Comparison of ENCODE assay signal across 2 cellular contexts in the genomic region with DNA sequence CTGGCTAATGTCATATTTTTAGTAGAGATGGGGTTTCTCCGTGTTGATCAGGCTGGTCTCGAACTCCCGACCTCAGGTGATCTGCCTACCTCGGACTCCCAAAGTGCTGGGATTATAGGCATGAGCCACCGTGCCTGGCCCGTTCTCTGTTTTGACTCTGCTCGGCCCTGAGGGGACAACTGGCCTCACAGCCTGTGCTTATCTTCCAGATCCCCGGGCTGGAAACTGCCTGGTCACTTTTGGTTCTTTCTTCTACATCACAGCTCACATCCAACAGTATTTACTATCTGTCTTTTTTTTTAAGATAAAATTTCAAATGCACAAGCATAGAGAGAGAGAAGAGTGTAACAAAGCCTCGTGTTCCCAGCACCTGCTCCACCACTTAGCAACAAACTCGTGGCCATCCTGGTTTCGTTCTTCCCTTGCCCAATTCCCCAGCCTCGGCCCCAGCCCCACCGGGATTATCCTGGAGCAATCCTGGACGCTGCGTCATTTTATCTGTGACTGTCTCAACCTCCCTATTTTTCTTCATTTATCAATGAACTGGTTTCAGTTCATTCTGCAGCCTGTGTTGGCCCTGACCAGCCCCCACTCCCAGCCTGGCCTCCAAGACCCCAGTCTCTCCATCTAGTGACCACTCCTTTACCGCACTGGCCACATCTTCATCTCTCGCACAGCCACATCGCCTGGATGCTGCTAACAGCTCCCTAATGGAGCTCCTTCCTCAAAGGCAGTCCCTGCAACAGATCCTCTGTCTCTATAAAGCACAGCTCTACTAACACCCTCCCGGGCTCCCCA.
TF ChIP-seq lines count a peak whose summit lies in the region.

No MANE protein-coding gene starts in this region.

TF ChIP-seq in SK-N-SH, 30 proteins besides CTCF, POLR2A, EP300 and RAD21:
- TF ChIP-seq, protein P1, sequence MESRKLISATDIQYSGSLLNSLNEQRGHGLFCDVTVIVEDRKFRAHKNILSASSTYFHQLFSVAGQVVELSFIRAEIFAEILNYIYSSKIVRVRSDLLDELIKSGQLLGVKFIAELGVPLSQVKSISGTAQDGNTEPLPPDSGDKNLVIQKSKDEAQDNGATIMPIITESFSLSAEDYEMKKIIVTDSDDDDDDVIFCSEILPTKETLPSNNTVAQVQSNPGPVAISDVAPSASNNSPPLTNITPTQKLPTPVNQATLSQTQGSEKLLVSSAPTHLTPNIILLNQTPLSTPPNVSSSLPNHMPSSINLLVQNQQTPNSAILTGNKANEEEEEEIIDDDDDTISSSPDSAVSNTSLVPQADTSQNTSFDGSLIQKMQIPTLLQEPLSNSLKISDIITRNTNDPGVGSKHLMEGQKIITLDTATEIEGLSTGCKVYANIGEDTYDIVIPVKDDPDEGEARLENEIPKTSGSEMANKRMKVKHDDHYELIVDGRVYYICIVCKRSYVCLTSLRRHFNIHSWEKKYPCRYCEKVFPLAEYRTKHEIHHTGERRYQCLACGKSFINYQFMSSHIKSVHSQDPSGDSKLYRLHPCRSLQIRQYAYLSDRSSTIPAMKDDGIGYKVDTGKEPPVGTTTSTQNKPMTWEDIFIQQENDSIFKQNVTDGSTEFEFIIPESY (IDR thresholded peaks at IDR 0.05; ENCODE audit: borderline replicate concordance, low read depth): no peak
- TF ChIP-seq FOSL2 (IDR thresholded peaks at IDR 0.05; ENCODE audit: borderline replicate concordance, low read depth) (no peak), RFX5 (IDR thresholded peaks at IDR 0.05; ENCODE audit: low read length) (no peak), YY1 (IDR thresholded peaks at IDR 0.05; ENCODE audit: low read depth) (no peak), RXRA (IDR thresholded peaks at IDR 0.05; ENCODE audit: borderline replicate concordance, low read depth) (no peak), TEAD4 (IDR thresholded peaks at IDR 0.05; ENCODE audit: borderline replicate concordance, insufficient read depth) (no peak), FOXJ3 (CRISPR knock-in tag; IDR thresholded peaks at IDR 0.05) (no peak), SMC3 (IDR thresholded peaks at IDR 0.05; ENCODE audit: low read depth, low read length) (no peak), GATA2 (CRISPR knock-in tag; IDR thresholded peaks at IDR 0.05) (no peak), GABPA (IDR thresholded peaks at IDR 0.05; ENCODE audit: low read depth) (no peak), SIN3A (IDR thresholded peaks at IDR 0.05; ENCODE audit: borderline replicate concordance, low read depth, low read length) (no peak), CHD2 (IDR thresholded peaks at IDR 0.05; ENCODE audit: low read length, partially characterized antibody) (no peak)
- TF ChIP-seq, protein P2, sequence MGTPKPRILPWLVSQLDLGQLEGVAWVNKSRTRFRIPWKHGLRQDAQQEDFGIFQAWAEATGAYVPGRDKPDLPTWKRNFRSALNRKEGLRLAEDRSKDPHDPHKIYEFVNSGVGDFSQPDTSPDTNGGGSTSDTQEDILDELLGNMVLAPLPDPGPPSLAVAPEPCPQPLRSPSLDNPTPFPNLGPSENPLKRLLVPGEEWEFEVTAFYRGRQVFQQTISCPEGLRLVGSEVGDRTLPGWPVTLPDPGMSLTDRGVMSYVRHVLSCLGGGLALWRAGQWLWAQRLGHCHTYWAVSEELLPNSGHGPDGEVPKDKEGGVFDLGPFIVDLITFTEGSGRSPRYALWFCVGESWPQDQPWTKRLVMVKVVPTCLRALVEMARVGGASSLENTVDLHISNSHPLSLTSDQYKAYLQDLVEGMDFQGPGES (IDR thresholded peaks at IDR 0.05; ENCODE audit: low read depth, low read length): no peak
- TF ChIP-seq, protein P3, sequence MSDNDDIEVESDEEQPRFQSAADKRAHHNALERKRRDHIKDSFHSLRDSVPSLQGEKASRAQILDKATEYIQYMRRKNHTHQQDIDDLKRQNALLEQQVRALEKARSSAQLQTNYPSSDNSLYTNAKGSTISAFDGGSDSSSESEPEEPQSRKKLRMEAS (IDR thresholded peaks at IDR 0.05; ENCODE audit: low read depth): no peak
- TF ChIP-seq, protein P4, sequence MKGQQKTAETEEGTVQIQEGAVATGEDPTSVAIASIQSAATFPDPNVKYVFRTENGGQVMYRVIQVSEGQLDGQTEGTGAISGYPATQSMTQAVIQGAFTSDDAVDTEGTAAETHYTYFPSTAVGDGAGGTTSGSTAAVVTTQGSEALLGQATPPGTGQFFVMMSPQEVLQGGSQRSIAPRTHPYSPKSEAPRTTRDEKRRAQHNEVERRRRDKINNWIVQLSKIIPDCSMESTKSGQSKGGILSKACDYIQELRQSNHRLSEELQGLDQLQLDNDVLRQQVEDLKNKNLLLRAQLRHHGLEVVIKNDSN (IDR thresholded peaks at IDR 0.05; ENCODE audit: borderline replicate concordance, low read depth): no peak

TF ChIP-seq in SK-N-SH treated with all-trans-retinoic acid at 6 μM for 48 hours, 23 proteins besides CTCF, POLR2A, EP300 and RAD21:
- TF ChIP-seq, protein P5, sequence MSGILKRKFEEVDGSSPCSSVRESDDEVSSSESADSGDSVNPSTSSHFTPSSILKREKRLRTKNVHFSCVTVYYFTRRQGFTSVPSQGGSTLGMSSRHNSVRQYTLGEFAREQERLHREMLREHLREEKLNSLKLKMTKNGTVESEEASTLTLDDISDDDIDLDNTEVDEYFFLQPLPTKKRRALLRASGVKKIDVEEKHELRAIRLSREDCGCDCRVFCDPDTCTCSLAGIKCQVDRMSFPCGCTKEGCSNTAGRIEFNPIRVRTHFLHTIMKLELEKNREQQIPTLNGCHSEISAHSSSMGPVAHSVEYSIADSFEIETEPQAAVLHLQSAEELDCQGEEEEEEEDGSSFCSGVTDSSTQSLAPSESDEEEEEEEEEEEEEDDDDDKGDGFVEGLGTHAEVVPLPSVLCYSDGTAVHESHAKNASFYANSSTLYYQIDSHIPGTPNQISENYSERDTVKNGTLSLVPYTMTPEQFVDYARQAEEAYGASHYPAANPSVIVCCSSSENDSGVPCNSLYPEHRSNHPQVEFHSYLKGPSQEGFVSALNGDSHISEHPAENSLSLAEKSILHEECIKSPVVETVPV (CRISPR knock-in tag; IDR thresholded peaks at IDR 0.05): no peak
- TF ChIP-seq SNAI2 (CRISPR knock-in tag; IDR thresholded peaks at IDR 0.05) (no peak), TCF4 (CRISPR knock-in tag; IDR thresholded peaks at IDR 0.05; ENCODE audit: borderline replicate concordance) (no peak), CSDC2 (CRISPR knock-in tag; IDR thresholded peaks at IDR 0.05) (no peak), ZFP3 (CRISPR knock-in tag; IDR thresholded peaks at IDR 0.05) (no peak), BACH2 (CRISPR knock-in tag; IDR thresholded peaks at IDR 0.05; ENCODE audit: borderline replicate concordance) (no peak), ZC3H10 (CRISPR knock-in tag; IDR thresholded peaks at IDR 0.05) (no peak), ZNF565 (CRISPR knock-in tag; conservative IDR thresholded peaks at IDR 0.05; ENCODE audit: low read depth) (no peak), PPARA (CRISPR knock-in tag; IDR thresholded peaks at IDR 0.05; ENCODE audit: borderline replicate concordance) (no peak), ZNF8 (CRISPR knock-in tag; IDR thresholded peaks at IDR 0.05) (no peak), TOX (CRISPR knock-in tag; IDR thresholded peaks at IDR 0.05; ENCODE audit: borderline replicate concordance) (no peak), OSR1 (CRISPR knock-in tag; IDR thresholded peaks at IDR 0.05) (no peak), RARB (CRISPR knock-in tag; IDR thresholded peaks at IDR 0.05) (no peak), ARNTL (CRISPR knock-in tag; IDR thresholded peaks at IDR 0.05; ENCODE audit: borderline replicate concordance, low read depth) (no peak)
- TF ChIP-seq, protein P6, sequence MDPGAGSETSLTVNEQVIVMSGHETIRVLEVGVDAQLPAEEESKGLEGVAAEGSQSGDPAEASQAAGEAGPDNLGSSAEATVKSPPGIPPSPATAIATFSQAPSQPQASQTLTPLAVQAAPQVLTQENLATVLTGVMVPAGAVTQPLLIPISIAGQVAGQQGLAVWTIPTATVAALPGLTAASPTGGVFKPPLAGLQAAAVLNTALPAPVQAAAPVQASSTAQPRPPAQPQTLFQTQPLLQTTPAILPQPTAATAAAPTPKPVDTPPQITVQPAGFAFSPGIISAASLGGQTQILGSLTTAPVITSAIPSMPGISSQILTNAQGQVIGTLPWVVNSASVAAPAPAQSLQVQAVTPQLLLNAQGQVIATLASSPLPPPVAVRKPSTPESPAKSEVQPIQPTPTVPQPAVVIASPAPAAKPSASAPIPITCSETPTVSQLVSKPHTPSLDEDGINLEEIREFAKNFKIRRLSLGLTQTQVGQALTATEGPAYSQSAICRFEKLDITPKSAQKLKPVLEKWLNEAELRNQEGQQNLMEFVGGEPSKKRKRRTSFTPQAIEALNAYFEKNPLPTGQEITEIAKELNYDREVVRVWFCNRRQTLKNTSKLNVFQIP (CRISPR knock-in tag; IDR thresholded peaks at IDR 0.05; ENCODE audit: borderline replicate concordance, low read depth): no peak
